ENCODE assay signal across 9 cellular contexts in the genomic region with DNA sequence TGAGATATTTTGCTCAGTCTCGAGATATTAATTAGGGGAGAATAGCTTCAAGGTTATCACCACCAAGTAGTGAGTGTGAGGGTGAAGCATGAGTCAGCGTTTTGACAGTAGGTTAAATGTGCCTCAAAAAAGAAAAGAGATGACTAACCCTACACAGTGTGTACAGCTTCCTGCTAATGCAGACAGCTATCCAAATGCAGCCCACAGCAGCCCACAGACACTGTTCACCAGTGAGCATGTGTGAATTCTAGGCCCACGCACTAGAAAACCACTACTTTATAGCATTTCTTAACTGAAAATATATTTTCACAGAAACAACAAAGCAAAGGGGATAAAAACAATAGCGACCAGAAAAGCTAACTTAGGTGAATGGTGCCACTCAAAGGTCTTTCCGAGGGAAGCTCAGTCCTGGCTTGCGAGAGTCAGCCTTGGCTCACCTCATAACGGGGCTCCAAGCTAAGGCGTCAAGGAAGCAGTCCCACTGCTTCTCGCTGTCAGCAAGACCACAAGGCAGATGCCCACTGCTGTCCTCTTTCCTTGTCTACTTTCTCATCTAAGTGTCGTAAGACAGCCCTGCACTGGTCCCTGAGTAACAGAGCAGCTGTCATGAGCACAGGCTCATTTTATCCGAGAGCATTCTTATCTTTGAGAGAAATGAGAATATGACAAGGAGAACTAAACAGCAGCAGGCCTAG. TPM values are rescaled to one million over a fixed set of nuclear protein-coding genes. Genes with fewer than 3 reads are reported as not detected.
DNase-seq lines count a peak whose midpoint lies in the region; ATAC-seq and TF ChIP-seq lines count a peak whose summit lies in the region.
"Had no signal": no experiment of that assay in that cellular context is flagged by ENCODE, and none has a peak within 500 bp of the region (broad histone marks: within the 10 kb centered on the region; RNA-seq: fewer than 3 reads in every experiment).

No MANE protein-coding gene starts in this region.

- H3K27ac Mint-ChIP-seq in activated CD4-positive, alpha-beta memory T cell treated with anti-CD3 and anti-CD28 coated beads, Interleukin-2, amount 10 ng/mL, durations not matched to agents 7 days and 5 days, result no peak overlapping the region

- ATAC-seq in GM18520 (IDR thresholded peaks at IDR 0.05; ENCODE audit: unreplicated experiment), result no peak

- no peak overlapping the region for H3K4me3 ChIP-seq in AG04450 (ENCODE audit: low read depth, low read length)

- no peak overlapping the region for H3K27ac ChIP-seq in AG04450 (ENCODE audit: low read depth, low read length)

- TF ChIP-seq CTCF in AG04450 (IDR thresholded peaks at IDR 0.05; ENCODE audit: low read depth, low read length) (no peak), GM10266 (IDR thresholded peaks at IDR 0.05; ENCODE audit: control insufficient read depth, insufficient read depth, low read depth, missing control alignments) (no peak)

- no peaks in the 10 kb centered on the region for H3K9me3 Mint-ChIP-seq in activated CD4-positive, alpha-beta memory T cell treated with anti-CD3 and anti-CD28 coated beads, Interleukin-2, amount 10 ng/mL, durations not matched to agents 7 days and 5 days

- CTCF ChIA-PET in AG04450 (lab: Charles Lee), result interaction anchor here (1.3 kb wide), 1 partner anchor 14 kb away, joined by 4 read pairs; no protein-coding TSS in a partner anchor
- CTCF ChIA-PET in activated CD4-positive, alpha-beta memory T cell treated with anti-CD3 and anti-CD28 coated beads, Interleukin-2, amount 10 ng/mL, durations not matched to agents 7 days and 5 days (lab: Charles Lee), result interaction anchor here (1.2 kb wide), 1 partner anchor 84 kb away, joined by 4 read pairs; no protein-coding TSS in a partner anchor

- peaks cover 11% of the 10 kb centered on the region for H3K4me1 Mint-ChIP-seq in activated CD4-positive, alpha-beta memory T cell treated with anti-CD3 and anti-CD28 coated beads, Interleukin-2, amount 10 ng/mL, durations not matched to agents 7 days and 5 days

- H3K27me3 Mint-ChIP-seq in activated CD4-positive, alpha-beta memory T cell treated with anti-CD3 and anti-CD28 coated beads, Interleukin-2, amount 10 ng/mL, durations not matched to agents 7 days and 5 days, result peaks cover 4% of the 10 kb centered on the region

- H3K36me3 Mint-ChIP-seq in activated CD4-positive, alpha-beta memory T cell treated with anti-CD3 and anti-CD28 coated beads, Interleukin-2, amount 10 ng/mL, durations not matched to agents 7 days and 5 days (ENCODE audit: low read depth), result no peaks in the 10 kb centered on the region

- no peaks in the 10 kb centered on the region for H3K9me3 ChIP-seq in AG04450 (ENCODE audit: control insufficient read depth, insufficient read depth, low read length)

- POLR2A ChIA-PET in AG04450 (lab: Yijun Ruan, JAX), result no interaction called here
- POLR2A ChIA-PET in activated CD4-positive, alpha-beta memory T cell treated with anti-CD3 and anti-CD28 coated beads, Interleukin-2, amount 10 ng/mL, durations not matched to agents 7 days and 5 days (lab: Charles Lee), result no interaction called here

- H3K27me3 ChIP-seq in AG04450 (ENCODE audit: control insufficient read depth, insufficient read depth, low read length), result no peaks in the 10 kb centered on the region

- DNase-seq in AG04450 (ENCODE audit: low read depth, low spot score) (peak; percentile 16), H4 (ENCODE audit: low spot score) (peak; percentile 43), hepatic stellate cell (ENCODE audit: low spot score) (peak; percentile 13), GM10266 (ENCODE audit: extremely low spot score) (no peak), NCI-H128 (lab: John Stamatoyannopoulos, UW; ENCODE audit: unreplicated experiment) (no peak), T1000 (lab: John Stamatoyannopoulos, UW) (no peak)
- peak; percentile 32 for DNase-seq in activated CD4-positive, alpha-beta memory T cell treated with anti-CD3 and anti-CD28 coated beads, Interleukin-2, amount 10 ng/mL, durations not matched to agents 7 days and 5 days
- DNase-seq: mesendoderm had no signal

- H3K4me3 Mint-ChIP-seq in activated CD4-positive, alpha-beta memory T cell treated with anti-CD3 and anti-CD28 coated beads, Interleukin-2, amount 10 ng/mL, durations not matched to agents 7 days and 5 days, result no peak overlapping the region

RNA-seq across cellular contexts. Expression of a gene that starts 47.6 kb away (rescaled TPM):
- 7.4 and 10.1 TPM in 2 replicates for polyA plus RNA-seq in AG04450 (2011; rRNA removed)
- polyA minus RNA-seq in AG04450 (2011; rRNA and poly(A)+ RNA removed), result 9.8 and 9.9 TPM in 2 replicates
- total RNA-seq in H4 (2014; rRNA removed; shearing (Covaris generic)), result 11.6 and 14.4 TPM in 2 replicates
- total RNA-seq in activated CD4-positive, alpha-beta memory T cell treated with anti-CD3 and anti-CD28 coated beads, Interleukin-2, amount 10 ng/mL, durations not matched to agents 7 days and 5 days, result under 1 TPM; 0.13 to 0.30 TPM

RNA-seq across cellular contexts. Expression of a gene that starts 48.6 kb away (rescaled TPM):
- not detected in 2 replicates for polyA plus RNA-seq in AG04450 (2011; rRNA removed)
- polyA minus RNA-seq in AG04450 (2011; rRNA and poly(A)+ RNA removed), result not detected in 2 replicates
- not detected in 2 replicates for total RNA-seq in H4 (2014; rRNA removed; shearing (Covaris generic))
- total RNA-seq in activated CD4-positive, alpha-beta memory T cell treated with anti-CD3 and anti-CD28 coated beads, Interleukin-2, amount 10 ng/mL, durations not matched to agents 7 days and 5 days, result not detected

Comparison
In these comparisons a context has a peak if more than half of its experiments do, and no peak if none do; other contexts are left out.
1. DNase-seq: peak in AG04450 (single experiment), H4 (single experiment), activated CD4-positive, alpha-beta memory T cell treated with anti-CD3 and anti-CD28 coated beads, Interleukin-2, amount 10 ng/mL, durations not matched to agents 7 days and 5 days (single experiment) and hepatic stellate cell (single experiment); none in GM10266 (single experiment), NCI-H128 (single experiment) and T1000 (single experiment).